In the genomic region with DNA sequence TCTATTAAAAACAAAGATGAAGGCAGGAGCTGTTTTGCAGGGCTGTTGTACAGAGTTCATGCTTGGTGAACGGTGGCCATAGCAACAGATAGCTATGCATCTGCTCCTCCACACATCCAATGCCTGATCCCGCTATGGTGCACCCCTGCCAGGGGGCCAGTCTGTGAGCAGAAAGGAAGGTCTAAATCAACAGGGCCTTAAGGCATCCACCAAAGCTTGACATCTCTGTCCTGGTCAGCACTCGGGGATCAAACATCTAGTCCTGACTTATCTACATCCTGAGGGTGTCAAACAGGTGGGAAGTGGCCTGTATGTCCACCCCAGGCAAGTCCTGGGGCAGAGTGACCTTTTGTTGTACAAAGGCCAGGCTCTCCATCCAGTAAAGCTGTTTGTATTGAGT, we compare ENCODE assay signal across 15 cellular contexts. TPM values are rescaled to one million over a fixed set of nuclear protein-coding genes. Genes with fewer than 3 reads are reported as not detected.
DNase-seq lines count a peak whose midpoint lies in the region; ATAC-seq and TF ChIP-seq lines count a peak whose summit lies in the region.
"Had no signal": no experiment of that assay in that cellular context is flagged by ENCODE, and none has a peak within 500 bp of the region (broad histone marks: within the 10 kb centered on the region; RNA-seq: fewer than 3 reads in every experiment).

No MANE protein-coding gene starts in this region.

- no peak overlapping the region for H3K4me3 ChIP-seq in gastroesophageal sphincter
- H3K4me3 ChIP-seq in stomach smooth muscle (ENCODE audit: low read length in 2 of 2), result peak overlapping the region in 1 of 2 donors; percentile 17
- no peak overlapping the region for H3K4me3 ChIP-seq in MM.1S (ENCODE audit: low read length)
- H3K4me3 ChIP-seq in testis, result no peak overlapping the region
- H3K4me3 ChIP-seq: psoas muscle had no signal

- H3K9ac ChIP-seq in stomach smooth muscle (ENCODE audit: low read length in 2 of 2), result peak overlapping the region; percentile 8 to 13
- H3K9ac ChIP-seq in MM.1S (ENCODE audit: low read length), result no peak overlapping the region

- no peaks in the 10 kb centered on the region for H3K9me3 ChIP-seq in gastroesophageal sphincter
- H3K9me3 ChIP-seq in stomach smooth muscle (ENCODE audit: control insufficient read depth in 2 of 2, low read length in 2 of 2), result no peaks in the 10 kb centered on the region
- no peaks in the 10 kb centered on the region for H3K9me3 ChIP-seq in MM.1S (replicated peaks; ENCODE audit: insufficient read depth, low read length)
- no peaks in the 10 kb centered on the region for H3K9me3 ChIP-seq in testis
- H3K9me3 ChIP-seq: psoas muscle had no signal

- TF ChIP-seq POLR2A in gastroesophageal sphincter (IDR thresholded peaks at IDR 0.05) (no peak), testis (IDR thresholded peaks at IDR 0.05) (no peak)

- WGBS in gastroesophageal sphincter (ENCODE audit: low coverage in 1 of 2), 2 donors, result 58 to 67% methylated on average over 1 to 2 of the region's 3 CpGs
- 89 to 93% methylated on average over 3 of the region's 3 CpGs for WGBS in testis, 2 donors

- H3K4me2 ChIP-seq in MM.1S (ENCODE audit: low read depth, low read length), result no peak overlapping the region

- H3K79me2 ChIP-seq in MM.1S (ENCODE audit: low read length), result no peaks in the 10 kb centered on the region

- ATAC-seq in gastroesophageal sphincter, result no peak
- ATAC-seq: psoas muscle had no signal

- H2AFZ ChIP-seq in MM.1S (ENCODE audit: low read length), result no peak overlapping the region

- TF ChIP-seq CTCF in gastroesophageal sphincter (IDR thresholded peaks at IDR 0.05) (no peak), MM.1S (IDR thresholded peaks at IDR 0.05; ENCODE audit: low read length) (no peak), testis (IDR thresholded peaks at IDR 0.05) (no peak)

- H3K4me1 ChIP-seq in gastroesophageal sphincter, result peaks cover 23 to 79% (median 54%) of the 10 kb centered on the region in 3 donors
- H3K4me1 ChIP-seq in stomach smooth muscle (ENCODE audit: control insufficient read depth, insufficient read depth, low read length), result peaks cover 65% of the 10 kb centered on the region
- no peaks in the 10 kb centered on the region for H3K4me1 ChIP-seq in MM.1S (ENCODE audit: low read length)
- H3K4me1 ChIP-seq in testis, result peaks cover 37% of the 10 kb centered on the region

- H3K27me3 ChIP-seq in gastroesophageal sphincter (no peaks in the 10 kb centered on the region), stomach smooth muscle (ENCODE audit: control insufficient read depth in 1 of 2, insufficient read depth in 2 of 2, low read length in 2 of 2) (no peaks in the 10 kb centered on the region), MM.1S (replicated peaks; ENCODE audit: insufficient read depth, low read length) (no peaks in the 10 kb centered on the region), testis (no peaks in the 10 kb centered on the region)

- H3K27ac ChIP-seq in gastroesophageal sphincter (peak overlapping the region in 3 of 4 donors; percentile 75 to 80 (median 77)), stomach smooth muscle (ENCODE audit: low read length) (peak overlapping the region; percentile 69), MM.1S (ENCODE audit: low read length) (no peak overlapping the region), testis (no peak overlapping the region)
- H3K27ac ChIP-seq: HL-60, psoas muscle had no signal

- H3K9me2 ChIP-seq in MM.1S (replicated peaks; ENCODE audit: insufficient read depth, low read length), result no peaks in the 10 kb centered on the region

- H3K36me3 ChIP-seq in gastroesophageal sphincter, result peaks cover 0 to 12% of the 10 kb centered on the region in 2 donors
- peaks cover 5 to 9% of the 10 kb centered on the region in 2 donors for H3K36me3 ChIP-seq in stomach smooth muscle (ENCODE audit: control insufficient read depth in 2 of 2, insufficient read depth in 2 of 2, low read length in 2 of 2)
- H3K36me3 ChIP-seq in MM.1S (replicated peaks; ENCODE audit: insufficient read depth, low read length), result no peaks in the 10 kb centered on the region
- no peaks in the 10 kb centered on the region for H3K36me3 ChIP-seq in testis (ENCODE audit: low read depth, missing control alignments)

- intact Hi-C loops in testis (cut with DNase I; ENCODE audit: low total_unique reads), result no loop called here

- H4K20me1 ChIP-seq in MM.1S (ENCODE audit: insufficient read depth, low read length), result no peaks in the 10 kb centered on the region

- no peaks in the 10 kb centered on the region for H3F3A ChIP-seq in MM.1S (ENCODE audit: insufficient read depth, low read length)

- DNase-seq in NCI-H345 (lab: John Stamatoyannopoulos, UW) (peak; percentile 26), NCI-H345 treated with DMSO at 0.1 percent for 48 hours (lab: John Stamatoyannopoulos, UW; ENCODE audit: unreplicated experiment) (no peak), NCI-H2171 treated with DMSO at 0.1 percent for 48 hours (lab: John Stamatoyannopoulos, UW) (peak; percentile 50), SW480 (ENCODE audit: low spot score) (no peak), MM.1S (no peak), testis (no peak)
- DNase-seq: activated CD4-positive, alpha-beta T cell treated with anti-CD3 and anti-CD28 coated beads for 4 hours; KG1; NCI-H187; psoas muscle; stimulated activated CD4-positive, alpha-beta T cell treated with anti-CD3 and anti-CD28 coated beads, Interleukin-15, amount 100 ng/mL, for 24 hours; T-helper 9 cell had no signal

- TF ChIP-seq EP300 in gastroesophageal sphincter (IDR thresholded peaks at IDR 0.05), result no peak

RNA-seq across cellular contexts. Expression of gene DKK3, which starts 36.3 kb away (rescaled TPM):
- total RNA-seq in gastroesophageal sphincter (100 to 1,000 TPM in 2 of 4 donors, 10 to 100 TPM in 2; 72.1 to 249 (median 127) TPM), testis (100 to 1,000 TPM; 185 to 392 TPM)
- polyA plus RNA-seq in testis (ENCODE audit: insufficient read depth, low read depth, low replicate concordance), result 236 TPM

Comparison
In these comparisons a context has a peak if more than half of its experiments do, and no peak if none do; other contexts are left out.
1. DNase-seq: peak in NCI-H345 (single experiment) and NCI-H2171 treated with DMSO at 0.1 percent for 48 hours (single experiment); none in NCI-H345 treated with DMSO at 0.1 percent for 48 hours (single experiment), SW480 (single experiment), MM.1S (single experiment) and testis (single experiment).
2. H3K27ac ChIP-seq: peak in gastroesophageal sphincter (3 of 4) and stomach smooth muscle (single experiment); none in MM.1S (single experiment) and testis (0 of 2).